8 cellular contexts compared by ENCODE assay signal in the genomic region with DNA sequence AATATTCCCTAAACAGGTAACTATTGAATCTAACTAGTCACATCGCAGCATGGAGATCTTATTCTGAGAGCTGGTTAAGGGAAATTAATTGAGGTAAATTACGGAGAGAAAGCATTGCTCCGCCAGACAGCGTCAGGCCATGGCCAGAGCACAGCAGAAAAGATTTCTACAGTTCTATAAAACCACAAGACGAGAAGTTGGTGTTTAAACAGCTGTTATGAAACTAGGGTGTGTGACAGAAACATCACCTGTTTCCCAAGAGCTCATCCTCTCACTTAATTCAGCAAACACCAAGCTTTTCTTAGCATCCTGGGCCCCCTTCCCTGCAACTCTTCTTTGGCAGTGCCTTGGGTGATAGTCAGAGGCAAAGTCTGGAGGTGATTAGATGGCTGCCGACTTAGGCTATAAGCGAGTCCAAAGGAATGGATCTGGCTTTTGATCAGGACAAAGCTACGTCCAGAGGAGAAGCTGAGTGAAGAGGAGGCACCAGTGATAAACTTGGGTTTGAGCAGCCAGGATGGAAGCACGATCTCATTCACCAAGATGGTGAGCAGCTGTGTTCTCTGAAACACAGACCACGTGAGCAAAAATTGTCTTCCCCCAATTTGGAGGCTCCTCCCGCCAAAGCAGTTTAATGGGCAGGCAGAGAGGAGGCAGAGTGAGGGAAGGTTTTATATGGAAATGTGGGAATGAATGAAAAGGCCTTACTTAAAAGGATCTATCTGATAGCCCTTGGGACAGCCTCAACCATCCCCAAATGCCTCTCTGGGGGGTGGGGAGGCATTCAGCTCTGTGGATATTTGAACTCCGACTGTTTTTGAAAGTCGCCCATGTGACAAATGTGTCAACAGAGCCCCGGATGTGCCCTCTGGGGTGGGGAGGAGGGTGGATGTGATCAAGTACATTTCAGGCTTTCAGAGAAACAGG. TPM values are rescaled to one million over a fixed set of nuclear protein-coding genes. Genes with fewer than 3 reads are reported as not detected.
A peak's percentile ranks its signal among the peaks of the same experiment; 100 is the strongest.
DNase-seq lines count a peak whose midpoint lies in the region; ATAC-seq and TF ChIP-seq lines count a peak whose summit lies in the region.

No MANE protein-coding gene starts in this region.

- H2AFZ ChIP-seq in IMR-90 (replicated peaks; ENCODE audit: low read length, poor library complexity) = peak overlapping the region; percentile 78

- peaks cover 3 to 33% (median 18%) of the 10 kb centered on the region in 4 donors for H3K4me1 Mint-ChIP-seq in CD4-positive, alpha-beta memory T cell
- H3K4me1 Mint-ChIP-seq in activated CD4-positive, alpha-beta memory T cell treated with anti-CD3 and anti-CD28 coated beads, Interleukin-2, amount 10 ng/mL, durations not matched to agents 7 days and 5 days = peaks cover 13% of the 10 kb centered on the region

- no peak overlapping the region for H3K9ac ChIP-seq in IMR-90 (ENCODE audit: low read depth, low read length)

- peak overlapping the region; percentile 1; the same call in 1 of the 2 replicates for H2BK120ac ChIP-seq in IMR-90 (ENCODE audit: low read depth, low read length)

- H3K4me3 Mint-ChIP-seq in CD4-positive, alpha-beta memory T cell = no peak overlapping the region
- no peak overlapping the region for H3K4me3 Mint-ChIP-seq in activated CD4-positive, alpha-beta memory T cell treated with anti-CD3 and anti-CD28 coated beads, Interleukin-2, amount 10 ng/mL, durations not matched to agents 7 days and 5 days

- BruUV-seq in IMR-90 (replicated peaks; lab: Mats Ljungman, UMichigan) = no TSS peak

- CTCF ChIA-PET in CD4-positive, alpha-beta memory T cell (lab: Charles Lee; ENCODE audit: partially characterized antibody) = interaction anchor here (0.8 to 4.5 kb wide), 17 partner anchors 8 to 223 kb away, joined by 3 to 69 read pairs (median 7); no protein-coding TSS in a partner anchor
- CTCF ChIA-PET in IMR-90 (lab: Yijun Ruan, JAX) = interaction anchor here (1.2 kb wide), 1 partner anchor 18 kb away, joined by 3 read pairs; no protein-coding TSS in a partner anchor
- CTCF ChIA-PET in activated CD4-positive, alpha-beta memory T cell treated with anti-CD3 and anti-CD28 coated beads, Interleukin-2, amount 10 ng/mL, durations not matched to agents 7 days and 5 days (lab: Charles Lee) = interaction anchor here (0.8 to 2.3 kb wide), 17 partner anchors 9 to 223 kb away, joined by 3 to 32 read pairs (median 4); no protein-coding TSS in a partner anchor

- H4K5ac ChIP-seq in IMR-90 (ENCODE audit: low read depth, low read length) = no peak overlapping the region

- peaks cover 0 to 3% of the 10 kb centered on the region in 2 donors for H3K36me3 Mint-ChIP-seq in CD4-positive, alpha-beta memory T cell
- H3K36me3 Mint-ChIP-seq in activated CD4-positive, alpha-beta memory T cell treated with anti-CD3 and anti-CD28 coated beads, Interleukin-2, amount 10 ng/mL, durations not matched to agents 7 days and 5 days (ENCODE audit: low read depth) = peaks cover under 1% of the 10 kb centered on the region

- H4K8ac ChIP-seq in IMR-90 (ENCODE audit: low read depth in 2 of 2, low read length in 2 of 2) = peak overlapping the region in 1 of 2 experiments; percentile 37; a peak in 1 of 4 replicates

- H3K9me3 Mint-ChIP-seq in CD4-positive, alpha-beta memory T cell = peaks cover 0 to 6% (median 0%) of the 10 kb centered on the region in 8 donors
- peaks cover under 1% of the 10 kb centered on the region for H3K9me3 Mint-ChIP-seq in activated CD4-positive, alpha-beta memory T cell treated with anti-CD3 and anti-CD28 coated beads, Interleukin-2, amount 10 ng/mL, durations not matched to agents 7 days and 5 days

- dilution Hi-C loops in IMR-90 (cut with HindIII; ENCODE audit: low sequenced_read_pairs, unreplicated experiment) = no loop called here

- peak overlapping the region; percentile 12; the same call in 1 of the 2 replicates for H3K23ac ChIP-seq in IMR-90 (ENCODE audit: low read depth, low read length)

- peaks cover 3% of the 10 kb centered on the region; the same call in 1 of the 2 replicates for H3K9me1 ChIP-seq in IMR-90 (ENCODE audit: insufficient read depth, low read length)

- no peak overlapping the region for H3K27ac Mint-ChIP-seq in CD4-positive, alpha-beta memory T cell
- no peak overlapping the region for H3K27ac Mint-ChIP-seq in activated CD4-positive, alpha-beta memory T cell treated with anti-CD3 and anti-CD28 coated beads, Interleukin-2, amount 10 ng/mL, durations not matched to agents 7 days and 5 days

- peaks cover 95% of the 10 kb centered on the region for H3K4me1 ChIP-seq in CD4-positive, alpha-beta memory T cell (ENCODE audit: insufficient read depth, low read length)
- H3K4me1 ChIP-seq in IMR-90 (ENCODE audit: control insufficient read depth, insufficient read depth, low read length) (peaks cover 12% of the 10 kb centered on the region), heart right ventricle (peaks cover 12 to 75% (median 25%) of the 10 kb centered on the region in 9 donors)

- no peaks in the 10 kb centered on the region for H3K27me3 ChIP-seq in CD4-positive, alpha-beta memory T cell (ENCODE audit: insufficient read depth, low read length)
- H3K27me3 ChIP-seq in IMR-90 (ENCODE audit: control insufficient read depth, insufficient read depth, low read length) (0 out of 2 replicates have a peak, but pooled peaks cover 2% of the 10 kb centered on the region), heart right ventricle (no peaks in the 10 kb centered on the region)

- peak overlapping the region; percentile 52; the same call in 1 of the 2 replicates for H3K14ac ChIP-seq in IMR-90 (replicated peaks; ENCODE audit: low read depth, low read length)

- peak; percentile 87 to 94 (median 89) for DNase-seq in CD4-positive, alpha-beta memory T cell
- no peak for DNase-seq in IMR-90
- peak; percentile 93 for DNase-seq in activated CD4-positive, alpha-beta memory T cell treated with anti-CD3 and anti-CD28 coated beads, Interleukin-2, amount 10 ng/mL, durations not matched to agents 7 days and 5 days
- DNase-seq in heart right ventricle = peak in 1 of 2 donors; percentile 51
- peak; percentile 31 to 58 (median 57) for DNase-seq in stimulated activated CD4-positive, alpha-beta T cell treated with anti-CD3 and anti-CD28 coated beads, TNF-alpha, amount 100 ng/mL, for 24 hours (ENCODE audit: low read depth in 3 of 3)
- no peak for DNase-seq in OCI-M2 (lab: John Stamatoyannopoulos, UW; ENCODE audit: unreplicated experiment)
- no peak for DNase-seq in NCI-H1048 (lab: John Stamatoyannopoulos, UW)

- intact Hi-C loops in CD4-positive, alpha-beta memory T cell (cut with micrococcal nuclease) = loop anchor here (1.0 kb wide), 5 partner anchors 9 to 256 kb away; partner anchors contain the start of gene COX7A2L
- intact Hi-C loops in IMR-90 (cut with micrococcal nuclease) (no loop called here), heart right ventricle (cut with DNase I) (loop anchor here in 1 of 10 donors (10.0 kb wide), 1 partner anchor 69 kb away; no protein-coding TSS in a partner anchor)

- H4K91ac ChIP-seq in IMR-90 (ENCODE audit: insufficient read depth, low read depth, low read length) = peak overlapping the region; percentile 52

- ATAC-seq in GM21360 (IDR thresholded peaks at IDR 0.05; ENCODE audit: unreplicated experiment) = peak; percentile 36
- no peak for ATAC-seq in IMR-90 (ENCODE audit: low read depth)
- ATAC-seq in heart right ventricle = peak in 1 of 8 donors; percentile 18

- H3K4ac ChIP-seq in IMR-90 (ENCODE audit: low read depth, low read length) = peak overlapping the region; percentile 51

- peak overlapping the region; percentile 62; the same call in 2 of the 3 replicates for H2BK15ac ChIP-seq in IMR-90 (ENCODE audit: low read depth, low read length)

- H2AK9ac ChIP-seq in IMR-90 (replicated peaks; ENCODE audit: low read depth, low read length, poor library complexity) = peak overlapping the region; percentile 73

- H3K79me1 ChIP-seq in IMR-90 (ENCODE audit: low read depth in 1 of 2, low read length in 2 of 2) = no peaks in the 10 kb centered on the region; a peak in 1 of 4 replicates

- no peaks in the 10 kb centered on the region for H4K20me1 ChIP-seq in IMR-90 (ENCODE audit: insufficient read depth, low read length)

- H3K27ac ChIP-seq in CD4-positive, alpha-beta memory T cell (ENCODE audit: low read depth, low read length) = peak overlapping the region; percentile 100
- no peak overlapping the region for H3K27ac ChIP-seq in IMR-90 (ENCODE audit: insufficient read depth, low read length)
- peak overlapping the region in 7 of 10 donors; percentile 6 to 92 (median 44) for H3K27ac ChIP-seq in heart right ventricle

- in situ Hi-C loops in IMR-90 (cut with MboI; ENCODE audit: low sequenced_read_pairs) = no loop called here

- H2BK5ac ChIP-seq in IMR-90 (ENCODE audit: low read depth, low read length, poor library complexity, severe bottlenecking) = no peak overlapping the region

- POLR2A ChIA-PET in CD4-positive, alpha-beta memory T cell (lab: Charles Lee; ENCODE audit: partially characterized antibody) = interaction anchor here (0.7 to 26.8 kb wide), 29 partner anchors 9 to 1115 kb away, joined by 3 to 1146 read pairs (median 5); no protein-coding TSS in a partner anchor
- POLR2A ChIA-PET in IMR-90 (lab: Charles Lee; ENCODE audit: unreplicated experiment) = no interaction called here
- POLR2A ChIA-PET in activated CD4-positive, alpha-beta memory T cell treated with anti-CD3 and anti-CD28 coated beads, Interleukin-2, amount 10 ng/mL, durations not matched to agents 7 days and 5 days (lab: Charles Lee) = interaction anchor here (0.6 to 11.2 kb wide), 16 partner anchors 9 to 255 kb away, joined by 3 to 240 read pairs (median 9); partner anchors contain the start of genes COX7A2L and EML4

- no peaks in the 10 kb centered on the region for H3K36me3 ChIP-seq in CD4-positive, alpha-beta memory T cell (ENCODE audit: insufficient read depth, low read length)
- H3K36me3 ChIP-seq in IMR-90 (ENCODE audit: control insufficient read depth, insufficient read depth, low read length) (no peaks in the 10 kb centered on the region), heart right ventricle (no peaks in the 10 kb centered on the region)

- WGBS in IMR-90 (ENCODE audit: extremely low coverage in 2 of 2, insufficient read length in 1 of 2), 2 experiments = no CpG with 5 or more reads among the region's 14 CpGs
- WGBS in heart right ventricle, 2 donors = 70 to 73% methylated on average over 14 of the region's 14 CpGs

- H3K4me3 ChIP-seq in CD4-positive, alpha-beta memory T cell (ENCODE audit: low read length in 2 of 2) = peak overlapping the region; percentile 32 to 48
- no peak overlapping the region for H3K4me3 ChIP-seq in IMR-90 (ENCODE audit: insufficient read depth, low read depth, low read length)
- H3K4me3 ChIP-seq in heart right ventricle = peak overlapping the region in 1 of 10 donors; percentile 2

- no peak overlapping the region for H3K18ac ChIP-seq in IMR-90 (ENCODE audit: low read depth, low read length)

- no peak overlapping the region for H3K56ac ChIP-seq in IMR-90 (ENCODE audit: extremely low read depth, insufficient read depth, low read length)

- no peak for TF ChIP-seq RAD21 in IMR-90 (IDR thresholded peaks at IDR 0.05; ENCODE audit: low read length)

- no peak for TF ChIP-seq CTCF in IMR-90 (conservative IDR thresholded peaks at IDR 0.05; ENCODE audit: low read depth, low read length)
- no peak for TF ChIP-seq CTCF in heart right ventricle (IDR thresholded peaks at IDR 0.05)

- no peaks in the 10 kb centered on the region for H3K27me3 Mint-ChIP-seq in CD4-positive, alpha-beta memory T cell
- no peaks in the 10 kb centered on the region for H3K27me3 Mint-ChIP-seq in activated CD4-positive, alpha-beta memory T cell treated with anti-CD3 and anti-CD28 coated beads, Interleukin-2, amount 10 ng/mL, durations not matched to agents 7 days and 5 days

- H3K4me2 ChIP-seq in IMR-90 (ENCODE audit: low read depth, low read length) = no peak overlapping the region

- no peak for TF ChIP-seq POLR2A in IMR-90 (IDR thresholded peaks at IDR 0.05; ENCODE audit: low read depth, low read length)

- H3K9me3 ChIP-seq in CD4-positive, alpha-beta memory T cell (ENCODE audit: control insufficient read depth in 1 of 2, low read length in 2 of 2) = no peaks in the 10 kb centered on the region
- H3K9me3 ChIP-seq in IMR-90 (ENCODE audit: control insufficient read depth, insufficient read depth, low read length) (no peaks in the 10 kb centered on the region), heart right ventricle (peaks cover 0 to 2% (median 0%) of the 10 kb centered on the region in 11 donors)

- H2AK5ac ChIP-seq in IMR-90 (ENCODE audit: low read depth, low read length) = peak overlapping the region; percentile 75

- peak overlapping the region; percentile 47 for H2BK20ac ChIP-seq in IMR-90 (ENCODE audit: low read depth, low read length)

RNA-seq across cellular contexts. Expression of gene PKDCC, which starts 57.8 kb away (rescaled TPM):
- not detected for total RNA-seq in CD4-positive, alpha-beta memory T cell
- under 1 TPM in 1 of 2 donors, not detected in 1; 0.41 TPM for polyA plus RNA-seq in CD4-positive, alpha-beta memory T cell
- 50.3 and 55.6 TPM in 2 replicates for total RNA-seq in IMR-90 (2012; rRNA removed)
- 67.4 and 95.7 TPM in 2 replicates for polyA plus RNA-seq in IMR-90 (2012; rRNA removed)
- polyA plus RNA-seq in IMR-90 (2012; cell fraction: cytosol; rRNA removed) = 40.2 and 112 TPM in 2 replicates
- 310 and 597 TPM in 2 replicates for polyA plus RNA-seq in IMR-90 (2012; cell fraction: nucleus; rRNA removed; ENCODE audit: low replicate concordance)
- total RNA-seq in activated CD4-positive, alpha-beta memory T cell treated with anti-CD3 and anti-CD28 coated beads, Interleukin-2, amount 10 ng/mL, durations not matched to agents 7 days and 5 days = not detected
- total RNA-seq in heart right ventricle = 100 to 1,000 TPM in 2 of 10 donors, 10 to 100 TPM in 8; 25.1 to 263 (median 41.5) TPM
- polyA plus RNA-seq in heart right ventricle = 100 to 1,000 TPM in 1 of 2 donors, 10 to 100 TPM in 1; 91.4 to 121 TPM

Comparison
In these comparisons a context has a peak if more than half of its experiments do, and no peak if none do; other contexts are left out.
1. DNase-seq: peak in CD4-positive, alpha-beta memory T cell (5 of 5), activated CD4-positive, alpha-beta memory T cell treated with anti-CD3 and anti-CD28 coated beads, Interleukin-2, amount 10 ng/mL, durations not matched to agents 7 days and 5 days (single experiment) and stimulated activated CD4-positive, alpha-beta T cell treated with anti-CD3 and anti-CD28 coated beads, TNF-alpha, amount 100 ng/mL, for 24 hours (3 of 3); none in IMR-90 (single experiment), OCI-M2 (single experiment) and NCI-H1048 (single experiment).
2. RNA of gene PKDCC, which starts 57.8 kb away (total RNA-seq): 50.3 to 55.6 TPM in IMR-90 and 25.1 to 263 TPM in heart right ventricle; not detected in CD4-positive, alpha-beta memory T cell and not detected in activated CD4-positive, alpha-beta memory T cell treated with anti-CD3 and anti-CD28 coated beads, Interleukin-2, amount 10 ng/mL, durations not matched to agents 7 days and 5 days; every median in the first group is over 10 times any median in the second.